8 cellular contexts compared by ENCODE assay signal in genomic region chr1:230545181-230545580, GRCh38.
"Had no signal": no experiment of that assay in that cellular context is flagged by ENCODE, and none has a peak within 500 bp of the region (broad histone marks: within the 10 kb centered on the region; RNA-seq: fewer than 3 reads in every experiment).

No MANE protein-coding gene starts in this region.

- H3K4me3 ChIP-seq: GM23248, HAP-1 had no signal

- FAIRE-seq: HepG2 had no signal

- H3K27ac ChIP-seq: GM23248, HL-60 had no signal

- H3K4me1 Mint-ChIP-seq: IgD-negative memory B cell had no signal

- H3K27ac Mint-ChIP-seq: HFFc6, IgD-negative memory B cell had no signal

- DNase-seq: GM23248, GOT3, H7, HFFc6 had no signal

- H3K9ac ChIP-seq: GM23248 had no signal

- H3K27me3 Mint-ChIP-seq: IgD-negative memory B cell had no signal

- H2AFZ ChIP-seq: GM23248 had no signal

- H3K4me3 Mint-ChIP-seq: HFFc6, IgD-negative memory B cell had no signal

- H3K4me1 ChIP-seq: HAP-1 had no signal

- H3K9me3 ChIP-seq: HAP-1 had no signal

- H3K36me3 ChIP-seq: HAP-1 had no signal

- H3K36me3 Mint-ChIP-seq: IgD-negative memory B cell had no signal
